In the genomic region with DNA sequence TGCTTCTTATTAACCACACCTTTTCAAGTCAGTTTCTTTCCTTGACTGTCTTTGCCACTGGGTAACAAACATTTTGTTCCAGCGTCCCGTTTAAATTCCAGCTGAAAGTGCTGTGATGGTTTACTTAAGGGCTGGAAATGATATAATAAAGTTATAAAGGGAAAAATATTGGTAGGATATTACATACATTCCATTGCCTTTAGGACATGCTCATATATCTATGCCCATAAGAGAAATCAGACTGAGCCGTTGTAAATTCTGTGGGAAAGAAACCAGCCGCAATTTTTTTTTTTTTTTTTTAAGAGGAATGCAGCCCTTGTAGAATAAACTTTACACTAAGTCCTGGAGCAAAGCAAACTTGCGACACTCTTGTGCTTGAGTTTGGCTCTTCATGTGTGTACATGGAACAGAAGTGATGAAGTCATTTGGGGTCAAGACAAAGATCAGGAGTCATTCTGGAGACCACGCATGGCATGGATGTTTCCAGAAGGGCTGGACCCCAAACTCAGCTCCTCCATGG, we compare ENCODE assay signal across 17 cellular contexts.
A peak's percentile ranks its signal among the peaks of the same experiment; 100 is the strongest.
DNase-seq lines count a peak whose midpoint lies in the region; ATAC-seq and TF ChIP-seq lines count a peak whose summit lies in the region.
"Had no signal": no experiment of that assay in that cellular context is flagged by ENCODE, and none has a peak within 500 bp of the region (broad histone marks: within the 10 kb centered on the region; RNA-seq: fewer than 3 reads in every experiment).

No MANE protein-coding gene starts in this region.

- H3K4me1 Mint-ChIP-seq in CD14-positive monocyte, result peaks cover 49% of the 10 kb centered on the region
- H3K4me1 Mint-ChIP-seq in stimulated activated memory B cell treated with anti-CD40 and anti-IgM and Interleukin-4, amounts not matched to agents 10 μg/mL and 1 μg/mL and 100 μg/mL, for 72 hours, result peaks cover 46% of the 10 kb centered on the region
- no peaks in the 10 kb centered on the region for H3K4me1 Mint-ChIP-seq in Calu3 (ENCODE audit: low read depth, unreplicated experiment)

- DNase-seq in CD14-positive monocyte (ENCODE audit: low spot score) (no peak), OCI-LY7 (ENCODE audit: low spot score) (no peak), fibroblast of mammary gland (ENCODE audit: low read depth) (peak; percentile 12), Calu3 (no peak)
- DNase-seq: BE2C, KBM-7, NCI-H1417 treated with DMSO at 0.1 percent for 48 hours, NCI-H2081 treated with DMSO at 0.1 percent for 48 hours, NCI-H524, OCI-M1, SJCRH30, SW 1271 had no signal

- peak overlapping the region; percentile 50 for H3K27ac ChIP-seq in OCI-LY7 (ENCODE audit: low read depth, low read length, poor library complexity, severe bottlenecking)
- H3K27ac ChIP-seq: RWPE1, SJCRH30 had no signal

- intact Hi-C loops in CD14-positive monocyte (cut with micrococcal nuclease), result loop anchor here (5.0 kb wide), 4 partner anchors 37 to 192 kb away; no protein-coding TSS in a partner anchor
- intact Hi-C loops in OCI-LY7 (cut with micrococcal nuclease; ENCODE audit: unreplicated experiment), result loop anchor here (2.0 to 5.0 kb wide), 2 partner anchors 41 to 202 kb away; no protein-coding TSS in a partner anchor
- intact Hi-C loops in Calu3 (cut with micrococcal nuclease; ENCODE audit: unreplicated experiment), result no loop called here

- no peak for ATAC-seq in stimulated activated memory B cell treated with anti-CD40 and anti-IgM and Interleukin-4, amounts not matched to agents 10 μg/mL and 1 μg/mL and 100 μg/mL, for 72 hours
- ATAC-seq in HG02763 (IDR thresholded peaks at IDR 0.05; ENCODE audit: unreplicated experiment) (no peak), GM21737 (IDR thresholded peaks at IDR 0.05; ENCODE audit: unreplicated experiment) (no peak)

- no peaks in the 10 kb centered on the region for H3K79me2 ChIP-seq in OCI-LY7 (ENCODE audit: insufficient read depth, low read depth, low read length)

- H3K4me2 ChIP-seq in OCI-LY7 (ENCODE audit: low read length), result peak overlapping the region; percentile 65

- peak overlapping the region; percentile 93 to 100 (median 98) for H3K27ac Mint-ChIP-seq in CD14-positive monocyte
- H3K27ac Mint-ChIP-seq in stimulated activated memory B cell treated with anti-CD40 and anti-IgM and Interleukin-4, amounts not matched to agents 10 μg/mL and 1 μg/mL and 100 μg/mL, for 72 hours, result peak overlapping the region; percentile 99
- H3K27ac Mint-ChIP-seq in Calu3 (ENCODE audit: unreplicated experiment), result no peak overlapping the region

- CTCF ChIA-PET in OCI-LY7 (lab: Charles Lee; ENCODE audit: unreplicated experiment) (no interaction called here), Calu3 (lab: Charles Lee) (no interaction called here)

- no peak for TF ChIP-seq CTCF in CD14-positive monocyte (IDR thresholded peaks at IDR 0.05)
- TF ChIP-seq CTCF in OCI-LY7 (conservative IDR thresholded peaks at IDR 0.05; ENCODE audit: low read length), result no peak
- no peak for TF ChIP-seq CTCF in fibroblast of mammary gland (conservative IDR thresholded peaks at IDR 0.05; ENCODE audit: control insufficient read depth, insufficient read depth, low read depth, low read length)
- TF ChIP-seq CTCF in Calu3 (IDR thresholded peaks at IDR 0.05; ENCODE audit: unreplicated experiment), result no peak

- no peaks in the 10 kb centered on the region for H3K9me3 ChIP-seq in OCI-LY7 (ENCODE audit: low read length)
- H3K9me3 ChIP-seq: BE2C, SJCRH30 had no signal

- BruUV-seq in OCI-LY7 (replicated peaks; lab: Mats Ljungman, UMichigan), result no TSS peak
- BruUV-seq in Calu3 (replicated peaks; lab: Mats Ljungman, UMichigan), result no TSS peak

- peaks cover 33% of the 10 kb centered on the region for H3K4me1 ChIP-seq in OCI-LY7 (ENCODE audit: insufficient read depth, low read length, poor library complexity, severe bottlenecking)
- H3K4me1 ChIP-seq: BE2C, HAP-1, SJCRH30 had no signal

- H3K9me3 Mint-ChIP-seq in CD14-positive monocyte (peaks cover 0 to 2% (median 0%) of the 10 kb centered on the region in 7 donors), Calu3 (ENCODE audit: low read depth, unreplicated experiment) (peaks cover 2% of the 10 kb centered on the region)
- no peaks in the 10 kb centered on the region for H3K9me3 Mint-ChIP-seq in stimulated activated memory B cell treated with anti-CD40 and anti-IgM and Interleukin-4, amounts not matched to agents 10 μg/mL and 1 μg/mL and 100 μg/mL, for 72 hours

- H3K27me3 Mint-ChIP-seq in CD14-positive monocyte (ENCODE audit: low read depth in 3 of 3), result no peaks in the 10 kb centered on the region
- H3K27me3 Mint-ChIP-seq in stimulated activated memory B cell treated with anti-CD40 and anti-IgM and Interleukin-4, amounts not matched to agents 10 μg/mL and 1 μg/mL and 100 μg/mL, for 72 hours, result no peaks in the 10 kb centered on the region
- no peaks in the 10 kb centered on the region for H3K27me3 Mint-ChIP-seq in Calu3 (ENCODE audit: unreplicated experiment)

- POLR2A ChIA-PET in OCI-LY7 (lab: Charles Lee), result interaction anchor here (0.6 to 0.9 kb wide), 3 partner anchors 46 to 388 kb away, joined by 3 to 4 read pairs (median 3); no protein-coding TSS in a partner anchor

- H3K4me3 Mint-ChIP-seq in CD14-positive monocyte (no peak overlapping the region), Calu3 (ENCODE audit: low read depth, unreplicated experiment) (no peak overlapping the region)
- no peak overlapping the region for H3K4me3 Mint-ChIP-seq in stimulated activated memory B cell treated with anti-CD40 and anti-IgM and Interleukin-4, amounts not matched to agents 10 μg/mL and 1 μg/mL and 100 μg/mL, for 72 hours

- H2AFZ ChIP-seq in OCI-LY7 (ENCODE audit: low read length), result no peak overlapping the region

- H3K36me3 Mint-ChIP-seq in CD14-positive monocyte (peaks cover 7 to 13% of the 10 kb centered on the region in 2 donors), Calu3 (ENCODE audit: insufficient read depth, unreplicated experiment) (no peaks in the 10 kb centered on the region)
- H3K36me3 Mint-ChIP-seq in stimulated activated memory B cell treated with anti-CD40 and anti-IgM and Interleukin-4, amounts not matched to agents 10 μg/mL and 1 μg/mL and 100 μg/mL, for 72 hours, result peaks cover 21% of the 10 kb centered on the region

- H3K4me3 ChIP-seq in OCI-LY7 (ENCODE audit: low read depth, low read length, poor library complexity, severe bottlenecking), result peak overlapping the region; percentile 10
- H3K4me3 ChIP-seq in fibroblast of mammary gland (ENCODE audit: control insufficient read depth, low read depth, low read length), result no peak overlapping the region
- H3K4me3 ChIP-seq: HAP-1, SJCRH30 had no signal

- H3K9me2 ChIP-seq in OCI-LY7 (ENCODE audit: insufficient read depth, low read length), result no peaks in the 10 kb centered on the region

- H4K20me1 ChIP-seq in OCI-LY7 (ENCODE audit: insufficient read depth, low read length), result no peaks in the 10 kb centered on the region

- H3K36me3 ChIP-seq in OCI-LY7 (ENCODE audit: insufficient read depth, low read length), result peaks cover 6% of the 10 kb centered on the region; the same call in 1 of the 2 replicates
- H3K36me3 ChIP-seq: BE2C, HAP-1, SJCRH30 had no signal
